ENCODE assay signal across 23 cellular contexts in genomic region chr15:85764304-85764633, GRCh38. TPM values are rescaled to one million over a fixed set of nuclear protein-coding genes. Genes with fewer than 3 reads are reported as not detected.
A peak's percentile ranks its signal among the peaks of the same experiment; 100 is the strongest.
DNase-seq lines count a peak whose midpoint lies in the region; ATAC-seq and TF ChIP-seq lines count a peak whose summit lies in the region.
"Had no signal": no experiment of that assay in that cellular context is flagged by ENCODE, and none has a peak within 500 bp of the region (broad histone marks: within the 10 kb centered on the region; RNA-seq: fewer than 3 reads in every experiment).

No MANE protein-coding gene starts in this region.

- H3K27ac ChIP-seq in BLaER1: peak overlapping the region; percentile 22; the same call in 1 of the 2 replicates
- H3K27ac ChIP-seq in heart left ventricle: peak overlapping the region in 10 of 12 donors; percentile 2 to 65 (median 44)
- peak overlapping the region; percentile 71 for H3K27ac ChIP-seq in psoas muscle
- H3K27ac ChIP-seq: hepatocyte, transverse colon had no signal

- no peak overlapping the region for H3K4me2 ChIP-seq in BLaER1
- H3K4me2 ChIP-seq: hepatocyte had no signal

- intact Hi-C loops in heart left ventricle (cut with DNase I): no loop called here
- intact Hi-C loops in psoas muscle (cut with DNase I): no loop called here

- H3K36me3 ChIP-seq in BLaER1 (peaks cover 77% of the 10 kb centered on the region), adipocyte (ENCODE audit: control insufficient read depth, insufficient read depth, low read length, severe bottlenecking) (peaks cover 47% of the 10 kb centered on the region), heart left ventricle (peaks cover 0 to 8% (median 0%) of the 10 kb centered on the region in 9 donors), psoas muscle (ENCODE audit: insufficient read depth in 1 of 2, low read depth in 1 of 2) (peaks cover 0 to 20% of the 10 kb centered on the region in 2 donors)
- H3K36me3 ChIP-seq: transverse colon had no signal

- H3K27me3 ChIP-seq in BLaER1 (no peaks in the 10 kb centered on the region), adipocyte (replicated peaks; ENCODE audit: control insufficient read depth, insufficient read depth, low read length) (no peaks in the 10 kb centered on the region), heart left ventricle (no peaks in the 10 kb centered on the region), psoas muscle (ENCODE audit: insufficient read depth in 3 of 3, low read length in 2 of 3) (no peaks in the 10 kb centered on the region)
- H3K27me3 ChIP-seq: hepatocyte, transverse colon had no signal

- ATAC-seq in heart left ventricle (no peak), psoas muscle (peak; percentile 1 to 24 (median 15)), HG02852 (IDR thresholded peaks at IDR 0.05; ENCODE audit: unreplicated experiment) (no peak), GM19463 (IDR thresholded peaks at IDR 0.05; ENCODE audit: unreplicated experiment) (no peak)
- ATAC-seq: activated CD8-positive, alpha-beta T cell treated with anti-CD3 and anti-CD28 coated beads for 36 hours; stimulated activated memory B cell treated with anti-CD40 and anti-IgM and Interleukin-4, amounts not matched to agents 10 μg/mL and 1 μg/mL and 100 μg/mL, for 72 hours had no signal

- TF ChIP-seq CTCF in heart left ventricle (IDR thresholded peaks at IDR 0.05) (no peak), psoas muscle (IDR thresholded peaks at IDR 0.05) (no peak)

- no peak for DNase-seq in adipocyte (ENCODE audit: low read depth)
- DNase-seq in heart left ventricle: no peak
- DNase-seq in psoas muscle: no peak
- no peak for DNase-seq in NOMO-1 treated with DMSO at 0.1 percent for 48 hours (lab: John Stamatoyannopoulos, UW; ENCODE audit: unreplicated experiment)
- DNase-seq in NK-92 treated with Interleukin-12 subunit alpha and Interleukin-12 subunit beta, amount 100 ng/mL, for 24 hours (lab: John Stamatoyannopoulos, UW): no peak
- DNase-seq: activated CD8-positive, alpha-beta T cell treated with anti-CD3 and anti-CD28 coated beads for 36 hours; activated naive CD8-positive, alpha-beta T cell treated with anti-CD3 and anti-CD28 coated beads, Interleukin-2, amount 10 ng/mL, durations not matched to agents 7 days and 5 days; activated T-cell treated with anti-CD3 and anti-CD28 coated beads, Interleukin-2, amount 50 U/mL, for 48 hours; Caco-2; caudate nucleus; effector CD8-positive, alpha-beta T cell; kidney glomerular epithelial cell; MV-4-11; NCI-H2029; retina; SIG-M5; T-helper 2 cell; transverse colon had no signal

- H3K4me1 ChIP-seq in BLaER1 (peaks cover 18% of the 10 kb centered on the region), adipocyte (ENCODE audit: control insufficient read depth, insufficient read depth, low read length) (peaks cover 31% of the 10 kb centered on the region), heart left ventricle (peaks cover 8 to 49% (median 29%) of the 10 kb centered on the region in 12 donors), psoas muscle (peaks cover 47% of the 10 kb centered on the region)
- H3K4me1 ChIP-seq: Caco-2, transverse colon had no signal

- H3K9ac ChIP-seq in BLaER1 (no peak overlapping the region), adipocyte (ENCODE audit: low read length) (peak overlapping the region; percentile 15)

- peaks cover 92% of the 10 kb centered on the region for H4K20me1 ChIP-seq in BLaER1

- WGBS in heart left ventricle, 4 donors: 79 to 86% (median 84%) methylated on average over 7 to 8 of the region's 8 CpGs
- 83 to 94% (median 84%) methylated on average over 8 of the region's 8 CpGs for WGBS in psoas muscle, 3 donors

- no peak for TF ChIP-seq POLR2A in heart left ventricle (IDR thresholded peaks at IDR 0.05)

- H3K4me3 ChIP-seq in BLaER1 (no peak overlapping the region), adipocyte (ENCODE audit: low read length) (no peak overlapping the region), heart left ventricle (no peak overlapping the region), psoas muscle (no peak overlapping the region)
- H3K4me3 ChIP-seq: hepatocyte, transverse colon had no signal

- 0 out of 2 replicates have a peak, but pooled peaks cover 9% of the 10 kb centered on the region for H3K9me3 ChIP-seq in BLaER1
- no peaks in the 10 kb centered on the region for H3K9me3 ChIP-seq in adipocyte (ENCODE audit: control insufficient read depth, low read length)
- no peaks in the 10 kb centered on the region for H3K9me3 ChIP-seq in heart left ventricle
- H3K9me3 ChIP-seq in psoas muscle: no peaks in the 10 kb centered on the region
- H3K9me3 ChIP-seq: Caco-2, transverse colon had no signal

RNA-seq across cellular contexts. Expression of gene KLHL25, which starts 30.5 kb away (rescaled TPM):
- 1 to 10 TPM; 2.2 to 8.8 (median 4.3) TPM for total RNA-seq in heart left ventricle
- polyA plus RNA-seq in heart left ventricle: 10 to 100 TPM in 1 of 2 donors, 1 to 10 TPM in 1; 3.3 to 12.9 TPM
- 10 to 100 TPM in 2 of 4 donors, 1 to 10 TPM in 2; 5.5 to 15.7 (median 10.6) TPM for total RNA-seq in psoas muscle
- 10 to 100 TPM in 1 of 3 donors, 1 to 10 TPM in 2; 3.8 to 12.1 (median 6.8) TPM for polyA plus RNA-seq in psoas muscle

Comparison
In these comparisons a context has a peak if more than half of its experiments do, and no peak if none do; other contexts are left out.
1. ATAC-seq: peak in psoas muscle (4 of 4); none in heart left ventricle (0 of 4), HG02852 (single experiment) and GM19463 (single experiment).
2. Peak in every context shown above with its lines, with median percentiles within 50 percentile points of each other: H3K27ac ChIP-seq.